Comparison of ENCODE assay signal across 11 cellular contexts in genomic region chr4:180827610-180828009, GRCh38.
DNase-seq lines count a peak whose midpoint lies in the region; ATAC-seq, FAIRE-seq and TF ChIP-seq lines count a peak whose summit lies in the region.
"Had no signal": no experiment of that assay in that cellular context is flagged by ENCODE, and none has a peak within 500 bp of the region (broad histone marks: within the 10 kb centered on the region; RNA-seq: fewer than 3 reads in every experiment).

No MANE protein-coding gene starts in this region.

- H3K36me3 ChIP-seq in GM12878 (ENCODE audit: control insufficient read depth in 2 of 2, insufficient read depth in 2 of 2, low read length in 1 of 2), result no peaks in the 10 kb centered on the region
- no peaks in the 10 kb centered on the region for H3K36me3 ChIP-seq in thoracic aorta

- ATAC-seq in GM12878, result no peak
- ATAC-seq in thoracic aorta (ENCODE audit: insufficient number of reproducible peaks, low FRiP score, low read depth), result peak; percentile 33
- ATAC-seq: activated CD4-positive, CD25-positive, alpha-beta regulatory T cell treated with anti-CD3 and anti-CD28 coated beads, Interleukin-2, amount 50 U/mL, for 24 hours had no signal

- SMC1A ChIA-PET in GM12878 (lab: Charles Lee; ENCODE audit: uncharacterized antibody, unreplicated experiment), result interaction anchor here (0.8 to 1.0 kb wide), 2 partner anchors 18 to 700 kb away, joined by 3 to 4 read pairs; no protein-coding TSS in a partner anchor

- H2AFZ ChIP-seq in GM12878 (ENCODE audit: control insufficient read depth, low read depth, low read length), result peak overlapping the region; percentile 15; the same call in 1 of the 2 replicates

- no peaks in the 10 kb centered on the region for H3K27me3 ChIP-seq in GM12878 (replicated peaks in 1 of 2; ENCODE audit: control insufficient read depth in 2 of 2, insufficient read depth in 2 of 2, low read length in 1 of 2)
- no peaks in the 10 kb centered on the region for H3K27me3 ChIP-seq in thoracic aorta (replicated peaks; ENCODE audit: insufficient read depth)

- no peak overlapping the region for H3K4me2 ChIP-seq in GM12878 (ENCODE audit: control insufficient read depth, insufficient read depth)

- RAD21 ChIA-PET in GM12878 (lab: Charles Lee; ENCODE audit: unreplicated experiment), result interaction anchor here (0.6 to 1.5 kb wide), 3 partner anchors 143 to 474 kb away, joined by 3 read pairs; no protein-coding TSS in a partner anchor

- H3K9ac ChIP-seq in GM12878 (ENCODE audit: control insufficient read depth, insufficient read depth, low read length), result no peak overlapping the region

- H3K9me3 ChIP-seq in GM12878 (replicated peaks; ENCODE audit: control insufficient read depth, insufficient read depth, low read length) (no peaks in the 10 kb centered on the region), thoracic aorta (no peaks in the 10 kb centered on the region)

- TF ChIP-seq CTCF in GM12878 (IDR thresholded peaks at IDR 0.05 in 2 of 3, conservative IDR thresholded peaks at IDR 0.05 in 1 of 3; ENCODE audit: control insufficient read depth in 2 of 3, extremely low read depth in 1 of 3, insufficient read depth in 1 of 3, low read depth in 3 of 3, low read length in 3 of 3) (no peak), thoracic aorta (IDR thresholded peaks at IDR 0.05) (no peak)

- in situ Hi-C loops in GM12878 (cut with MboI), result no loop called here

- H3K4me1 ChIP-seq in GM12878 (ENCODE audit: control insufficient read depth, insufficient read depth, low read length), result peaks cover 4% of the 10 kb centered on the region; the same call in 1 of the 2 replicates
- H3K4me1 ChIP-seq in thoracic aorta (ENCODE audit: control insufficient read depth in 1 of 2, low read depth in 2 of 2), result peaks cover 0 to 6% of the 10 kb centered on the region in 2 donors

- WGBS in GM12878 (ENCODE audit: insufficient coverage, insufficient replicate concordance, low lambda C conversion rate, missing lambda C conversion rate), result 24% methylated on average over 4 of the region's 4 CpGs

- peak in 2 of 3 experiments; percentile 38 to 59 for DNase-seq in NCI-H1417 (lab: John Stamatoyannopoulos, UW)
- DNase-seq in NCI-H1417 treated with DMSO at 0.1 percent for 48 hours (lab: John Stamatoyannopoulos, UW), result no peak
- no peak for DNase-seq in GM12878 (ENCODE audit: low read depth, low spot score)
- peak; percentile 9 for DNase-seq in iris pigment epithelial cell (ENCODE audit: low read depth)
- DNase-seq in thoracic aorta (ENCODE audit: low spot score), result no peak
- DNase-seq in NCI-H1105 treated with DMSO at 0.1 percent for 48 hours (lab: John Stamatoyannopoulos, UW), result no peak
- no peak for DNase-seq in NCI-H1092 (lab: John Stamatoyannopoulos, UW)
- no peak for DNase-seq in stimulated activated CD4-positive, alpha-beta T cell treated with anti-CD3 and anti-CD28 coated beads, Interleukin-12 subunit alpha, Interleukin-12 subunit beta, amount 100 ng/mL, for 4 hours
- DNase-seq: 8988T; activated naive CD8-positive, alpha-beta T cell treated with anti-CD3 and anti-CD28 coated beads, Interleukin-2, amount 10 ng/mL, durations not matched to agents 7 days and 5 days had no signal

- FAIRE-seq in GM12878 (lab: Jason Lieb, UNC), result no peak

- no peak for TF ChIP-seq POLR2A in GM12878 (IDR thresholded peaks at IDR 0.05; ENCODE audit: low read depth, low read length)

- H3K4me3 ChIP-seq in GM12878 (no peak overlapping the region), thoracic aorta (peak overlapping the region; percentile 66)

- H3K27ac ChIP-seq in GM12878 (ENCODE audit: control insufficient read depth, insufficient read depth), result no peak overlapping the region
- H3K27ac ChIP-seq in thoracic aorta, result no peak overlapping the region

- no TSS peak for BruUV-seq in GM12878 (replicated peaks; lab: Mats Ljungman, UMichigan)

- POLR2A ChIA-PET in GM12878 (lab: Charles Lee), result no interaction called here

- no peak for TF ChIP-seq RAD21 in GM12878 (IDR thresholded peaks at IDR 0.05; ENCODE audit: insufficient read depth, low read depth, low read length)

- H4K20me1 ChIP-seq in GM12878 (ENCODE audit: control insufficient read depth, insufficient read depth), result no peaks in the 10 kb centered on the region

- intact Hi-C loops in GM12878 (cut with micrococcal nuclease; ENCODE audit: unreplicated experiment), result loop anchor here (1.0 kb wide), 2 partner anchors 316 to 701 kb away; no protein-coding TSS in a partner anchor

- CTCF ChIA-PET in GM12878 (lab: Yijun Ruan, JAX), result interaction anchor here (0.5 to 3.1 kb wide), 11 partner anchors 10 to 1256 kb away, joined by 3 to 21 read pairs (median 4); no protein-coding TSS in a partner anchor

- TF ChIP-seq EP300 in GM12878 (IDR thresholded peaks at IDR 0.05; ENCODE audit: borderline replicate concordance in 1 of 2, control insufficient read depth in 1 of 2, low read depth in 2 of 2, low read length in 2 of 2), result no peak

- H3K79me2 ChIP-seq in GM12878 (ENCODE audit: control insufficient read depth, insufficient read depth, low read length), result no peaks in the 10 kb centered on the region

TF ChIP-seq in GM12878, 131 proteins besides CTCF, POLR2A, EP300 and RAD21:
- TF ChIP-seq FOXM1 (IDR thresholded peaks at IDR 0.05; ENCODE audit: low read depth, low read length) (no peak), MTA3 (IDR thresholded peaks at IDR 0.05; ENCODE audit: borderline replicate concordance, low read length) (no peak), MLLT1 (IDR thresholded peaks at IDR 0.05) (no peak), RELA (IDR thresholded peaks at IDR 0.05; ENCODE audit: borderline replicate concordance, partially characterized antibody) (no peak)

Comparison
In these comparisons a context has a peak if more than half of its experiments do, and no peak if none do; other contexts are left out.
1. DNase-seq: peak in NCI-H1417 (2 of 3) and iris pigment epithelial cell (single experiment); none in NCI-H1417 treated with DMSO at 0.1 percent for 48 hours (single experiment), GM12878 (single experiment), thoracic aorta (single experiment), NCI-H1105 treated with DMSO at 0.1 percent for 48 hours (single experiment), NCI-H1092 (single experiment) and stimulated activated CD4-positive, alpha-beta T cell treated with anti-CD3 and anti-CD28 coated beads, Interleukin-12 subunit alpha, Interleukin-12 subunit beta, amount 100 ng/mL, for 4 hours (single experiment).